In genomic region chr13:44726214-44726613, GRCh38 we compare ENCODE assay signal across 18 cellular contexts.
DNase-seq lines count a peak whose midpoint lies in the region; ATAC-seq and TF ChIP-seq lines count a peak whose summit lies in the region.
"Had no signal": no experiment of that assay in that cellular context is flagged by ENCODE, and none has a peak within 500 bp of the region (broad histone marks: within the 10 kb centered on the region; RNA-seq: fewer than 3 reads in every experiment).

No MANE protein-coding gene starts in this region.

- DNase-seq in DMS 273 (lab: John Stamatoyannopoulos, UW; ENCODE audit: unreplicated experiment) (peak; percentile 85), LHCN-M2 (ENCODE audit: low read depth) (peak; percentile 86), choroid plexus epithelial cell (ENCODE audit: low read depth) (peak; percentile 73), myocyte (ENCODE audit: low read depth) (peak; percentile 55), HUDEP-2 (lab: John Stamatoyannopoulos, UW; ENCODE audit: unreplicated experiment in 76 of 76) (no peak), RPMI8226 (no peak)
- DNase-seq: activated CD4-positive, alpha-beta T cell treated with anti-CD3 and anti-CD28 coated beads for 36 hours; activated T-cell treated with anti-CD3 and anti-CD28 coated beads, Interleukin-2, amount 50 U/mL, for 48 hours; CD8-positive, alpha-beta T cell; effector CD8-positive, alpha-beta T cell; hippocampal formation; left ventricle myocardium inferior; NCI-H187; nephron progenitor cell; OCI-M1; stomach had no signal

- ATAC-seq in HG03025 (IDR thresholded peaks at IDR 0.05; ENCODE audit: low FRiP score, unreplicated experiment) (no peak), GM21717 (IDR thresholded peaks at IDR 0.05; ENCODE audit: unreplicated experiment) (no peak)
- ATAC-seq: activated CD4-positive, alpha-beta T cell treated with anti-CD3 and anti-CD28 coated beads for 36 hours; CD8-positive, alpha-beta T cell had no signal

- no peak for TF ChIP-seq CTCF in choroid plexus epithelial cell (conservative IDR thresholded peaks at IDR 0.05; ENCODE audit: low read depth, low read length)

- no peak overlapping the region for H3K4me3 ChIP-seq in choroid plexus epithelial cell (ENCODE audit: low read depth, low read length)
- H3K4me3 ChIP-seq: left ventricle myocardium inferior, stomach had no signal

Comparison
In these comparisons a context has a peak if more than half of its experiments do, and no peak if none do; other contexts are left out.
1. DNase-seq: peak in DMS 273 (single experiment), LHCN-M2 (single experiment), choroid plexus epithelial cell (single experiment) and myocyte (single experiment); none in HUDEP-2 (0 of 76) and RPMI8226 (single experiment).